ENCODE assay signal across 1 cellular context in genomic region chr5:141904551-141904950, GRCh38.
TF ChIP-seq lines count a peak whose summit lies in the region.

No MANE protein-coding gene starts in this region.

TF ChIP-seq in GM23338, 12 proteins besides CTCF, POLR2A, EP300 and RAD21 (continued from another document):
- TF ChIP-seq, protein P1, sequence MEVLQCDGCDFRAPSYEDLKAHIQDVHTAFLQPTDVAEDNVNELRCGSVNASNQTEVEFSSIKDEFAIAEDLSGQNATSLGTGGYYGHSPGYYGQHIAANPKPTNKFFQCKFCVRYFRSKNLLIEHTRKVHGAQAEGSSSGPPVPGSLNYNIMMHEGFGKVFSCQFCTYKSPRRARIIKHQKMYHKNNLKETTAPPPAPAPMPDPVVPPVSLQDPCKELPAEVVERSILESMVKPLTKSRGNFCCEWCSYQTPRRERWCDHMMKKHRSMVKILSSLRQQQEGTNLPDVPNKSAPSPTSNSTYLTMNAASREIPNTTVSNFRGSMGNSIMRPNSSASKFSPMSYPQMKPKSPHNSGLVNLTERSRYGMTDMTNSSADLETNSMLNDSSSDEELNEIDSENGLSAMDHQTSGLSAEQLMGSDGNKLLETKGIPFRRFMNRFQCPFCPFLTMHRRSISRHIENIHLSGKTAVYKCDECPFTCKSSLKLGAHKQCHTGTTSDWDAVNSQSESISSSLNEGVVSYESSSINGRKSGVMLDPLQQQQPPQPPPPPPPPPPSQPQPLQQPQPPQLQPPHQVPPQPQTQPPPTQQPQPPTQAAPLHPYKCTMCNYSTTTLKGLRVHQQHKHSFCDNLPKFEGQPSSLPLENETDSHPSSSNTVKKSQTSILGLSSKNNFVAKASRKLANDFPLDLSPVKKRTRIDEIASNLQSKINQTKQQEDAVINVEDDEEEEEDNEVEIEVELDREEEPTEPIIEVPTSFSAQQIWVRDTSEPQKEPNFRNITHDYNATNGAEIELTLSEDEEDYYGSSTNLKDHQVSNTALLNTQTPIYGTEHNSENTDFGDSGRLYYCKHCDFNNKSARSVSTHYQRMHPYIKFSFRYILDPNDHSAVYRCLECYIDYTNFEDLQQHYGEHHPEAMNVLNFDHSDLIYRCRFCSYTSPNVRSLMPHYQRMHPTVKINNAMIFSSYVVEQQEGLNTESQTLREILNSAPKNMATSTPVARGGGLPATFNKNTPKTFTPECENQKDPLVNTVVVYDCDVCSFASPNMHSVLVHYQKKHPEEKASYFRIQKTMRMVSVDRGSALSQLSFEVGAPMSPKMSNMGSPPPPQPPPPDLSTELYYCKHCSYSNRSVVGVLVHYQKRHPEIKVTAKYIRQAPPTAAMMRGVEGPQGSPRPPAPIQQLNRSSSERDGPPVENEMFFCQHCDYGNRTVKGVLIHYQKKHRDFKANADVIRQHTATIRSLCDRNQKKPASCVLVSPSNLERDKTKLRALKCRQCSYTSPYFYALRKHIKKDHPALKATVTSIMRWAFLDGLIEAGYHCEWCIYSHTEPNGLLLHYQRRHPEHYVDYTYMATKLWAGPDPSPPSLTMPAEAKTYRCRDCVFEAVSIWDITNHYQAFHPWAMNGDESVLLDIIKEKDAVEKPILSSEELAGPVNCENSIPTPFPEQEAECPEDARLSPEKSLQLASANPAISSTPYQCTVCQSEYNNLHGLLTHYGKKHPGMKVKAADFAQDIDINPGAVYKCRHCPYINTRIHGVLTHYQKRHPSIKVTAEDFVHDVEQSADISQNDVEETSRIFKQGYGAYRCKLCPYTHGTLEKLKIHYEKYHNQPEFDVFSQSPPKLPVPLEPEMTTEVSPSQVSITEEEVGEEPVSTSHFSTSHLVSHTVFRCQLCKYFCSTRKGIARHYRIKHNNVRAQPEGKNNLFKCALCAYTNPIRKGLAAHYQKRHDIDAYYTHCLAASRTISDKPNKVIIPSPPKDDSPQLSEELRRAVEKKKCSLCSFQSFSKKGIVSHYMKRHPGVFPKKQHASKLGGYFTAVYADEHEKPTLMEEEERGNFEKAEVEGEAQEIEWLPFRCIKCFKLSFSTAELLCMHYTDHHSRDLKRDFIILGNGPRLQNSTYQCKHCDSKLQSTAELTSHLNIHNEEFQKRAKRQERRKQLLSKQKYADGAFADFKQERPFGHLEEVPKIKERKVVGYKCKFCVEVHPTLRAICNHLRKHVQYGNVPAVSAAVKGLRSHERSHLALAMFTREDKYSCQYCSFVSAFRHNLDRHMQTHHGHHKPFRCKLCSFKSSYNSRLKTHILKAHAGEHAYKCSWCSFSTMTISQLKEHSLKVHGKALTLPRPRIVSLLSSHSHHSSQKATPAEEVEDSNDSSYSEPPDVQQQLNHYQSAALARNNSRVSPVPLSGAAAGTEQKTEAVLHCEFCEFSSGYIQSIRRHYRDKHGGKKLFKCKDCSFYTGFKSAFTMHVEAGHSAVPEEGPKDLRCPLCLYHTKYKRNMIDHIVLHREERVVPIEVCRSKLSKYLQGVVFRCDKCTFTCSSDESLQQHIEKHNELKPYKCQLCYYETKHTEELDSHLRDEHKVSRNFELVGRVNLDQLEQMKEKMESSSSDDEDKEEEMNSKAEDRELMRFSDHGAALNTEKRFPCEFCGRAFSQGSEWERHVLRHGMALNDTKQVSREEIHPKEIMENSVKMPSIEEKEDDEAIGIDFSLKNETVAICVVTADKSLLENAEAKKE (CRISPR knock-in tag; IDR thresholded peaks at IDR 0.05), result no peak
- TF ChIP-seq CREB1 (CRISPR knock-in tag; IDR thresholded peaks at IDR 0.05; ENCODE audit: low read depth) (no peak), JUNB (IDR thresholded peaks at IDR 0.05; ENCODE audit: unreplicated experiment) (no peak), EZH2 (IDR thresholded peaks at IDR 0.05; ENCODE audit: low read depth, unreplicated experiment) (no peak), NANOG (IDR thresholded peaks at IDR 0.05; ENCODE audit: borderline replicate concordance) (no peak), ETS1 (IDR thresholded peaks at IDR 0.05) (no peak), ZNF114 (CRISPR knock-in tag; IDR thresholded peaks at IDR 0.05) (no peak), STAT1 (IDR thresholded peaks at IDR 0.05; ENCODE audit: unreplicated experiment) (no peak)
